26 cellular contexts compared by ENCODE assay signal in genomic region chr5:154210163-154210562, GRCh38. TPM values are rescaled to one million over a fixed set of nuclear protein-coding genes. Genes with fewer than 3 reads are reported as not detected.
DNase-seq lines count a peak whose midpoint lies in the region; ATAC-seq and TF ChIP-seq lines count a peak whose summit lies in the region.
"Had no signal": no experiment of that assay in that cellular context is flagged by ENCODE, and none has a peak within 500 bp of the region (broad histone marks: within the 10 kb centered on the region; RNA-seq: fewer than 3 reads in every experiment).

No MANE protein-coding gene starts in this region.

- peak overlapping the region; percentile 55 for H3K27ac Mint-ChIP-seq in chondrocyte (ENCODE audit: unreplicated experiment)
- H3K27ac Mint-ChIP-seq in CD4-positive, alpha-beta T cell = no peak overlapping the region
- H3K27ac Mint-ChIP-seq: B cell had no signal

- POLR2A ChIA-PET in IMR-90 (lab: Charles Lee; ENCODE audit: unreplicated experiment) = no interaction called here
- POLR2A ChIA-PET in CD4-positive, alpha-beta T cell (lab: Charles Lee) = no interaction called here

- no peak overlapping the region for H3K4me2 ChIP-seq in IMR-90 (ENCODE audit: low read depth, low read length)
- no peak overlapping the region for H3K4me2 ChIP-seq in mesendoderm (ENCODE audit: low read length)

- H3K27me3 ChIP-seq in IMR-90 (ENCODE audit: control insufficient read depth, insufficient read depth, low read length) = no peaks in the 10 kb centered on the region
- H3K27me3 ChIP-seq in mesendoderm (ENCODE audit: insufficient read depth, low read length, poor library complexity) = no peaks in the 10 kb centered on the region
- no peaks in the 10 kb centered on the region for H3K27me3 ChIP-seq in CD4-positive, alpha-beta T cell (ENCODE audit: control insufficient read depth, insufficient read depth, low read length)
- H3K27me3 ChIP-seq: SJCRH30 had no signal

- H3K4ac ChIP-seq in IMR-90 (ENCODE audit: low read depth, low read length) (peak overlapping the region; percentile 68), mesendoderm (ENCODE audit: low read depth, low read length) (no peak overlapping the region)

- H3K36me3 ChIP-seq in IMR-90 (ENCODE audit: control insufficient read depth, insufficient read depth, low read length) (peaks cover 5% of the 10 kb centered on the region), mesendoderm (ENCODE audit: control insufficient read depth, insufficient read depth, low read length) (no peaks in the 10 kb centered on the region)

- 14% methylated on average over 1 of the region's 2 CpGs; no CpG with 5 or more reads in 1 of the 2 experiments for WGBS in IMR-90 (ENCODE audit: extremely low coverage in 2 of 2, insufficient read length in 1 of 2), 2 experiments
- no CpG with 5 or more reads among the region's 2 CpGs for WGBS in mesendoderm (ENCODE audit: extremely low coverage, insufficient coverage, low lambda C conversion rate)

- no peak overlapping the region for H3K4me3 ChIP-seq in IMR-90 (ENCODE audit: insufficient read depth, low read depth, low read length)
- no peak overlapping the region for H3K4me3 ChIP-seq in mesendoderm (ENCODE audit: low read length)
- H3K4me3 ChIP-seq: K562, SJCRH30 had no signal

- BruUV-seq in IMR-90 (replicated peaks; lab: Mats Ljungman, UMichigan) = no TSS peak

- ATAC-seq in IMR-90 (ENCODE audit: low read depth) (no peak), HG03342 (IDR thresholded peaks at IDR 0.05; ENCODE audit: unreplicated experiment) (no peak)
- no peak for ATAC-seq in CD4-positive, alpha-beta T cell (ENCODE audit: poor library complexity)
- ATAC-seq: K562, PC-3, Right ventricle myocardium inferior, SK-N-SH treated with all-trans-retinoic acid at 6 μM for 48 hours had no signal

- H3K4me1 ChIP-seq in IMR-90 (ENCODE audit: control insufficient read depth, insufficient read depth, low read length) (peaks cover 17% of the 10 kb centered on the region), mesendoderm (ENCODE audit: control insufficient read depth, low read depth, low read length) (no peaks in the 10 kb centered on the region)
- H3K4me1 ChIP-seq: SJCRH30 had no signal

- H3K9ac ChIP-seq in IMR-90 (ENCODE audit: low read depth, low read length) (no peak overlapping the region), mesendoderm (ENCODE audit: low read length) (no peak overlapping the region)

- no peaks in the 10 kb centered on the region for H3K79me2 ChIP-seq in mesendoderm (ENCODE audit: control insufficient read depth, insufficient read depth, low read length)

- no peak overlapping the region for H4K5ac ChIP-seq in IMR-90 (ENCODE audit: low read depth, low read length)
- H4K5ac ChIP-seq in mesendoderm (ENCODE audit: low read length) = no peak overlapping the region

- H2BK15ac ChIP-seq in IMR-90 (ENCODE audit: low read depth, low read length) (no peak overlapping the region; the same call in 2 of the 3 replicates), mesendoderm (replicated peaks; ENCODE audit: low read depth) (no peak overlapping the region)

- H3K27me3 Mint-ChIP-seq in chondrocyte (ENCODE audit: low read depth) = no peaks in the 10 kb centered on the region
- no peaks in the 10 kb centered on the region for H3K27me3 Mint-ChIP-seq in CD4-positive, alpha-beta T cell
- H3K27me3 Mint-ChIP-seq: B cell; CD8-positive, alpha-beta memory T cell had no signal

- H2BK5ac ChIP-seq in IMR-90 (ENCODE audit: low read depth, low read length, poor library complexity, severe bottlenecking) = peak overlapping the region; percentile 56
- no peak overlapping the region for H2BK5ac ChIP-seq in mesendoderm (ENCODE audit: low read length)

- peak overlapping the region; percentile 8 for H2AFZ ChIP-seq in IMR-90 (replicated peaks; ENCODE audit: low read length, poor library complexity)

- no peak overlapping the region for H3K4me3 Mint-ChIP-seq in chondrocyte (ENCODE audit: unreplicated experiment)
- no peak overlapping the region for H3K4me3 Mint-ChIP-seq in CD4-positive, alpha-beta T cell
- H3K4me3 Mint-ChIP-seq: B cell; CD8-positive, alpha-beta memory T cell had no signal

- 0 out of 2 replicates have a peak, but pooled peaks cover 4% of the 10 kb centered on the region for H3K9me3 ChIP-seq in IMR-90 (ENCODE audit: control insufficient read depth, insufficient read depth, low read length)
- no peaks in the 10 kb centered on the region for H3K9me3 ChIP-seq in CD4-positive, alpha-beta T cell (ENCODE audit: control insufficient read depth, low read length)
- H3K9me3 ChIP-seq: SJCRH30 had no signal

- H4K8ac ChIP-seq in IMR-90 (ENCODE audit: low read depth in 2 of 2, low read length in 2 of 2) (peak overlapping the region in 1 of 2 experiments; percentile 67; a peak in 1 of 4 replicates), mesendoderm (ENCODE audit: low read depth, low read length) (no peak overlapping the region)

- H3K79me1 ChIP-seq in IMR-90 (ENCODE audit: low read depth in 1 of 2, low read length in 2 of 2) (peaks cover 37 to 84% of the 10 kb centered on the region in 2 experiments), mesendoderm (ENCODE audit: low read length) (peaks cover 5% of the 10 kb centered on the region)

- H3K56ac ChIP-seq in IMR-90 (ENCODE audit: extremely low read depth, insufficient read depth, low read length) (no peak overlapping the region), mesendoderm (ENCODE audit: low read length) (no peak overlapping the region)

- CTCF ChIA-PET in IMR-90 (lab: Yijun Ruan, JAX) = no interaction called here
- CTCF ChIA-PET in CD4-positive, alpha-beta T cell (lab: Charles Lee) = no interaction called here

- dilution Hi-C loops in IMR-90 (cut with HindIII; ENCODE audit: low sequenced_read_pairs, unreplicated experiment) = no loop called here

- H3K23ac ChIP-seq in IMR-90 (ENCODE audit: low read depth, low read length) (0 out of 2 replicates have a peak overlapping the region, but pooled peaks have one; percentile 63), mesendoderm (ENCODE audit: low read length) (peak overlapping the region; percentile 51)

- TF ChIP-seq POLR2A in IMR-90 (IDR thresholded peaks at IDR 0.05; ENCODE audit: low read depth, low read length) = no peak

- intact Hi-C loops in IMR-90 (cut with micrococcal nuclease) = no loop called here
- intact Hi-C loops in CD4-positive, alpha-beta T cell (cut with DNase I, micrococcal nuclease) = no loop called here

- in situ Hi-C loops in IMR-90 (cut with MboI; ENCODE audit: low sequenced_read_pairs) = no loop called here

- peak overlapping the region; percentile 28; the same call in 1 of the 2 replicates for H2BK120ac ChIP-seq in IMR-90 (ENCODE audit: low read depth, low read length)
- no peak overlapping the region for H2BK120ac ChIP-seq in mesendoderm (ENCODE audit: low read depth, low read length)

- TF ChIP-seq CTCF in IMR-90 (conservative IDR thresholded peaks at IDR 0.05; ENCODE audit: low read depth, low read length) (no peak), chondrocyte (IDR thresholded peaks at IDR 0.05) (no peak)
- TF ChIP-seq CTCF in CD4-positive, alpha-beta T cell (IDR thresholded peaks at IDR 0.05) = no peak

- H3K9me1 ChIP-seq in IMR-90 (ENCODE audit: insufficient read depth, low read length) = peaks cover 41% of the 10 kb centered on the region

- peak overlapping the region; percentile 59 for H2AK5ac ChIP-seq in IMR-90 (ENCODE audit: low read depth, low read length)
- H2AK5ac ChIP-seq in mesendoderm (ENCODE audit: low read length) = no peak overlapping the region

- TF ChIP-seq RAD21 in IMR-90 (IDR thresholded peaks at IDR 0.05; ENCODE audit: low read length) = no peak

- H2AK9ac ChIP-seq in IMR-90 (replicated peaks; ENCODE audit: low read depth, low read length, poor library complexity) = peak overlapping the region; percentile 7

- peaks cover 76% of the 10 kb centered on the region for H3K4me1 Mint-ChIP-seq in chondrocyte (ENCODE audit: low read depth)
- H3K4me1 Mint-ChIP-seq in CD4-positive, alpha-beta T cell (ENCODE audit: low read depth) = peaks cover 33% of the 10 kb centered on the region

- H3K14ac ChIP-seq in IMR-90 (replicated peaks; ENCODE audit: low read depth, low read length) = peak overlapping the region; percentile 69; the same call in 1 of the 2 replicates

- H4K20me1 ChIP-seq in IMR-90 (ENCODE audit: insufficient read depth, low read length) = peaks cover 4% of the 10 kb centered on the region; the same call in 1 of the 2 replicates

- DNase-seq in IMR-90 (no peak), chondrocyte (ENCODE audit: low spot score) (no peak), mesendoderm (no peak), NOMO-1 treated with DMSO at 0.1 percent for 48 hours (lab: John Stamatoyannopoulos, UW; ENCODE audit: unreplicated experiment) (no peak), putamen (ENCODE audit: low spot score) (no peak)
- DNase-seq in CD4-positive, alpha-beta T cell = no peak
- DNase-seq: CD8-positive, alpha-beta memory T cell; DMS 273 treated with DMSO at 0.1 percent for 48 hours; DMS79; GDM1; H7; Kasumi-1; NCI-H1105; NCI-H146; NCI-H1930; NCI-H2107; NCI-H748 treated with DMSO at 0.1 percent for 48 hours; PC-3; SJCRH30 had no signal

- no peak overlapping the region for H4K91ac ChIP-seq in IMR-90 (ENCODE audit: insufficient read depth, low read depth, low read length)

- no peak overlapping the region for H3K27ac ChIP-seq in IMR-90 (ENCODE audit: insufficient read depth, low read length)
- H3K27ac ChIP-seq in mesendoderm (ENCODE audit: low read depth, low read length) = no peak overlapping the region
- no peak overlapping the region for H3K27ac ChIP-seq in CD4-positive, alpha-beta T cell (ENCODE audit: low read depth, low read length)
- H3K27ac ChIP-seq: C4-2B, HL-60, SJCRH30 had no signal

- H3K9me3 Mint-ChIP-seq in chondrocyte (ENCODE audit: low read depth) = no peaks in the 10 kb centered on the region
- no peaks in the 10 kb centered on the region for H3K9me3 Mint-ChIP-seq in CD4-positive, alpha-beta T cell

- peaks cover 15% of the 10 kb centered on the region for H3K36me3 Mint-ChIP-seq in chondrocyte (ENCODE audit: low read depth)
- H3K36me3 Mint-ChIP-seq in CD4-positive, alpha-beta T cell (ENCODE audit: low read depth) = peaks cover 44% of the 10 kb centered on the region

- no peak overlapping the region for H3K18ac ChIP-seq in IMR-90 (ENCODE audit: low read depth, low read length)
- H3K18ac ChIP-seq in mesendoderm (ENCODE audit: low read length) = no peak overlapping the region

- no peak overlapping the region for H2BK20ac ChIP-seq in IMR-90 (ENCODE audit: low read depth, low read length)

TF ChIP-seq in IMR-90, 13 proteins besides CTCF, POLR2A, EP300 and RAD21 (continues in another document):
- TF ChIP-seq FOS (IDR thresholded peaks at IDR 0.05; ENCODE audit: low read depth, low read length) = no peak
- no peak for TF ChIP-seq CEBPB (IDR thresholded peaks at IDR 0.05; ENCODE audit: low read depth, low read length)
- TF ChIP-seq MAZ (IDR thresholded peaks at IDR 0.05; ENCODE audit: borderline replicate concordance, low read depth, low read length) = no peak
- TF ChIP-seq RCOR1 (IDR thresholded peaks at IDR 0.05; ENCODE audit: insufficient replicate concordance, low read length) = no peak

RNA-seq across cellular contexts. Expression of gene GALNT10, which starts 19.6 kb away (rescaled TPM):
- total RNA-seq in IMR-90 (2012; rRNA removed) (43.9 and 46.2 TPM in 2 replicates), chondrocyte (155 to 220 TPM (median 157 TPM) in 3 replicates)
- polyA plus RNA-seq in IMR-90 (2012; rRNA removed) = 66.8 and 67.0 TPM in 2 replicates
- 21.9 and 22.7 TPM in 2 replicates for polyA plus RNA-seq in IMR-90 (2012; cell fraction: cytosol; rRNA removed)
- polyA plus RNA-seq in IMR-90 (2012; cell fraction: nucleus; rRNA removed; ENCODE audit: low replicate concordance) = 30.8 and 46.0 TPM in 2 replicates
- polyA plus RNA-seq in mesendoderm (2013, experiment 1 of 2) = 23.1 TPM
- 22.1 TPM for polyA plus RNA-seq in mesendoderm (2013, experiment 2 of 2)
- 10 to 100 TPM; 21.7 to 23.0 TPM for total RNA-seq in CD4-positive, alpha-beta T cell
